30 cellular contexts compared by ENCODE assay signal in genomic region chr3:23608650-23609049, GRCh38.
"Had no signal": no experiment of that assay in that cellular context is flagged by ENCODE, and none has a peak within 500 bp of the region (broad histone marks: within the 10 kb centered on the region; RNA-seq: fewer than 3 reads in every experiment).

No MANE protein-coding gene starts in this region.

- H3K27me3 Mint-ChIP-seq: activated CD4-positive, alpha-beta memory T cell treated with anti-CD3 and anti-CD28 coated beads, Interleukin-2, amount 10 ng/mL, durations not matched to agents 7 days and 5 days; activated naive CD8-positive, alpha-beta T cell; activated T-cell treated with anti-CD3 and anti-CD28 coated beads, Interleukin-2, amount 50 U/mL, for 24 hours had no signal

- H3K4me1 Mint-ChIP-seq: activated CD4-positive, alpha-beta memory T cell treated with anti-CD3 and anti-CD28 coated beads, Interleukin-2, amount 10 ng/mL, durations not matched to agents 7 days and 5 days; activated CD4-positive, alpha-beta T cell treated with anti-CD3 and anti-CD28 coated beads, Interleukin-2, amount 10 ng/mL, durations not matched to agents 7 days and 5 days; central memory CD8-positive, alpha-beta T cell had no signal

- H3K9me3 ChIP-seq: esophagus muscularis mucosa, gastrocnemius medialis, heart right ventricle had no signal

- H3K27ac Mint-ChIP-seq: activated CD4-positive, alpha-beta memory T cell treated with anti-CD3 and anti-CD28 coated beads, Interleukin-2, amount 10 ng/mL, durations not matched to agents 7 days and 5 days; activated CD4-positive, alpha-beta T cell treated with anti-CD3 and anti-CD28 coated beads, Interleukin-2, amount 10 ng/mL, durations not matched to agents 7 days and 5 days; activated naive CD8-positive, alpha-beta T cell; activated T-cell treated with anti-CD3 and anti-CD28 coated beads, Interleukin-2, amount 50 U/mL, for 24 hours; activated T-cell treated with anti-CD3 and anti-CD28 coated beads, Interleukin-2, amount 50 U/mL, for 72 hours; dendritic cell treated with granulocyte-macrophage colony-stimulating factor and Interleukin-4, amounts not matched to agents 40 ng/mL and 50 ng/mL, for 4 days; T-helper 17 cell; T-helper 2 cell treated with Interferon-gamma antibody and Interleukin-4, amounts not matched to agents 5 μg/mL and 100 μg/mL, for 36 hours had no signal

- H3K4me3 ChIP-seq: coronary artery, dorsolateral prefrontal cortex, esophagus muscularis mucosa, gastrocnemius medialis, heart right ventricle had no signal

- H3K36me3 Mint-ChIP-seq: activated naive CD8-positive, alpha-beta T cell had no signal

- H3K36me3 ChIP-seq: brain microvascular endothelial cell, esophagus muscularis mucosa, gastrocnemius medialis, heart right ventricle had no signal

- H3K4me3 Mint-ChIP-seq: activated CD4-positive, alpha-beta memory T cell treated with anti-CD3 and anti-CD28 coated beads, Interleukin-2, amount 10 ng/mL, durations not matched to agents 7 days and 5 days; activated CD4-positive, alpha-beta T cell treated with anti-CD3 and anti-CD28 coated beads, Interleukin-2, amount 10 ng/mL, durations not matched to agents 7 days and 5 days; activated naive CD8-positive, alpha-beta T cell; activated T-cell treated with anti-CD3 and anti-CD28 coated beads, Interleukin-2, amount 50 U/mL, for 24 hours; activated T-cell treated with anti-CD3 and anti-CD28 coated beads, Interleukin-2, amount 50 U/mL, for 72 hours; central memory CD8-positive, alpha-beta T cell; dendritic cell treated with granulocyte-macrophage colony-stimulating factor and Interleukin-4, amounts not matched to agents 40 ng/mL and 50 ng/mL, for 4 days; T-helper 17 cell; T-helper 2 cell treated with Interferon-gamma antibody and Interleukin-4, amounts not matched to agents 5 μg/mL and 100 μg/mL, for 36 hours had no signal

- ATAC-seq: activated T-cell treated with anti-CD3 and anti-CD28 coated beads, Interleukin-2, amount 50 U/mL, for 72 hours; foreskin keratinocyte; gastrocnemius medialis; heart right ventricle; T-helper 17 cell had no signal

- H3K9me3 Mint-ChIP-seq: activated CD4-positive, alpha-beta memory T cell treated with anti-CD3 and anti-CD28 coated beads, Interleukin-2, amount 10 ng/mL, durations not matched to agents 7 days and 5 days; activated CD4-positive, alpha-beta T cell treated with anti-CD3 and anti-CD28 coated beads, Interleukin-2, amount 10 ng/mL, durations not matched to agents 7 days and 5 days; activated T-cell treated with anti-CD3 and anti-CD28 coated beads, Interleukin-2, amount 50 U/mL, for 24 hours; activated T-cell treated with anti-CD3 and anti-CD28 coated beads, Interleukin-2, amount 50 U/mL, for 72 hours; central memory CD8-positive, alpha-beta T cell; dendritic cell treated with granulocyte-macrophage colony-stimulating factor and Interleukin-4, amounts not matched to agents 40 ng/mL and 50 ng/mL, for 4 days; T-helper 2 cell treated with Interferon-gamma antibody and Interleukin-4, amounts not matched to agents 5 μg/mL and 100 μg/mL, for 36 hours had no signal

- H3K27me3 ChIP-seq: brain microvascular endothelial cell, dorsolateral prefrontal cortex, esophagus muscularis mucosa, foreskin keratinocyte, gastrocnemius medialis, heart right ventricle had no signal

- DNase-seq: activated CD4-positive, alpha-beta memory T cell treated with anti-CD3 and anti-CD28 coated beads, Interleukin-2, amount 10 ng/mL, durations not matched to agents 7 days and 5 days; activated CD4-positive, alpha-beta T cell treated with anti-CD3 and anti-CD28 coated beads for 1 hour; activated CD4-positive, alpha-beta T cell treated with anti-CD3 and anti-CD28 coated beads for 4 hours; activated CD4-positive, alpha-beta T cell treated with anti-CD3 and anti-CD28 coated beads, Interleukin-2, amount 10 ng/mL, durations not matched to agents 7 days and 5 days; activated CD4-positive, alpha-beta T cell treated with anti-CD3 and anti-CD28 coated beads, Interleukin-2, amount 50 U/mL, for 4 hours; activated CD8-positive, alpha-beta memory T cell treated with anti-CD3 and anti-CD28 coated beads, Interleukin-2, amount 50 U/mL, for 48 hours; activated gamma-delta T cell treated with Interleukin-2 at 50 U/mL for 16 hours; activated naive CD4-positive, alpha-beta T cell treated with anti-CD3 and anti-CD28 coated beads, Interleukin-2, amount 50 U/mL, for 16 hours; activated naive CD4-positive, alpha-beta T cell treated with Interleukin-2 at 50 U/mL for 16 hours; activated T-cell treated with anti-CD3 and anti-CD28 coated beads for 4 hours; activated T-cell treated with anti-CD3 and anti-CD28 coated beads, Interleukin-2, amount 50 U/mL, for 24 hours; activated T-cell treated with anti-CD3 and anti-CD28 coated beads, Interleukin-2, amount 50 U/mL, for 72 hours; amniotic stem cell; anterior cingulate cortex; brain microvascular endothelial cell; dorsolateral prefrontal cortex; effector memory CD4-positive, alpha-beta T cell; erythroblast; foreskin keratinocyte; gastrocnemius medialis; heart right ventricle; T-helper 1 cell; T-helper 17 cell; T1000 had no signal

- H3K27ac ChIP-seq: brain microvascular endothelial cell, coronary artery, dorsolateral prefrontal cortex, esophagus muscularis mucosa, foreskin keratinocyte, gastrocnemius medialis, heart right ventricle had no signal
